ENCODE assay signal across 8 cellular contexts in genomic region chrX:153646620-153647373, GRCh38. TPM values are rescaled to one million over a fixed set of nuclear protein-coding genes. Genes with fewer than 3 reads are reported as not detected.
A peak's percentile ranks its signal among the peaks of the same experiment; 100 is the strongest.
DNase-seq lines count a peak whose midpoint lies in the region; ATAC-seq and TF ChIP-seq lines count a peak whose summit lies in the region.

DUSP9 (plus strand) TSS chrX:153647203; CDS start chrX:153647954, 751 bp downstream.

- peak within 1 kb of the TSS in 3 of 8 donors; percentile 9 to 66 (median 66) for H3K4me3 Mint-ChIP-seq in CD4-positive, alpha-beta memory T cell

- no peak within 1 kb of the TSS for H3K4me3 ChIP-seq in NT2/D1 (ENCODE audit: insufficient read length, low read depth)
- H3K4me3 ChIP-seq in sigmoid colon = peak within 1 kb of the TSS in 3 of 4 donors; percentile 7 to 22 (median 17)
- no peak within 1 kb of the TSS for H3K4me3 ChIP-seq in CD4-positive, alpha-beta memory T cell (ENCODE audit: low read length in 2 of 2)

- WGBS in sigmoid colon, 2 donors = 4% methylated on average over 53 of the region's 53 CpGs

- H3K9me3 Mint-ChIP-seq in CD4-positive, alpha-beta memory T cell = peaks cover 0 to 3% (median 0%) of the 10 kb centered on the region in 8 donors

- H3K4me1 Mint-ChIP-seq in CD4-positive, alpha-beta memory T cell = peaks cover 5 to 11% (median 6%) of the 10 kb centered on the region in 4 donors

- peak within 1 kb of the TSS; percentile 32 for H3K9ac ChIP-seq in NT2/D1 (ENCODE audit: insufficient read length, low read depth)

- CTCF ChIA-PET in CD4-positive, alpha-beta memory T cell (lab: Charles Lee; ENCODE audit: partially characterized antibody) = interaction anchor here (0.7 to 6.2 kb wide), 4 partner anchors 20 to 139 kb away, joined by 3 to 33 read pairs (median 10); no protein-coding TSS in a partner anchor

- H3K4me1 ChIP-seq in NT2/D1 (ENCODE audit: insufficient read depth, insufficient read length) (no peaks in the 10 kb centered on the region), sigmoid colon (peaks cover 0 to 35% (median 30%) of the 10 kb centered on the region in 4 donors)
- H3K4me1 ChIP-seq in CD4-positive, alpha-beta memory T cell (ENCODE audit: insufficient read depth, low read length) = peaks cover 6% of the 10 kb centered on the region

- DNase-seq in NCI-H2196 (lab: John Stamatoyannopoulos, UW; ENCODE audit: unreplicated experiment) (peak; percentile 47), NCI-H2196 treated with DMSO at 0.1 percent for 48 hours (lab: John Stamatoyannopoulos, UW; ENCODE audit: unreplicated experiment) (no peak), NT2/D1 (ENCODE audit: low read depth, low spot score) (no peak), sigmoid colon (peak; percentile 48), cerebellar nuclear complex (lab: John Stamatoyannopoulos, UW) (no peak)
- no peak for DNase-seq in CD4-positive, alpha-beta memory T cell

- H3K9me3 ChIP-seq in NT2/D1 (ENCODE audit: insufficient read depth, low read length) (no peaks in the 10 kb centered on the region), sigmoid colon (no peaks in the 10 kb centered on the region)
- H3K9me3 ChIP-seq in CD4-positive, alpha-beta memory T cell (ENCODE audit: control insufficient read depth in 1 of 2, low read length in 2 of 2) = no peaks in the 10 kb centered on the region

- peaks cover 8 to 11% of the 10 kb centered on the region in 2 donors for H3K27me3 Mint-ChIP-seq in CD4-positive, alpha-beta memory T cell

- POLR2A ChIA-PET in CD4-positive, alpha-beta memory T cell (lab: Charles Lee; ENCODE audit: partially characterized antibody) = no interaction called here

- H3K27ac Mint-ChIP-seq in CD4-positive, alpha-beta memory T cell = no peak within 1 kb of the TSS

- no peak for TF ChIP-seq EP300 in sigmoid colon (IDR thresholded peaks at IDR 0.05)

- no peak for TF ChIP-seq CTCF in sigmoid colon (IDR thresholded peaks at IDR 0.05)

- no peak within 1 kb of the TSS for H3K27ac ChIP-seq in sigmoid colon
- no peak within 1 kb of the TSS for H3K27ac ChIP-seq in CD4-positive, alpha-beta memory T cell (ENCODE audit: low read depth, low read length)

- TF ChIP-seq POLR2A in sigmoid colon (IDR thresholded peaks at IDR 0.05) = no peak

- no peaks in the 10 kb centered on the region for H3K36me3 Mint-ChIP-seq in CD4-positive, alpha-beta memory T cell

- ATAC-seq in esophagus mucosa = peak; percentile 19
- no peak for ATAC-seq in HG02885 (IDR thresholded peaks at IDR 0.05; ENCODE audit: poor library complexity, unreplicated experiment)

- H3K36me3 ChIP-seq in NT2/D1 (ENCODE audit: insufficient read depth, insufficient read length, low read length) (no peaks in the 10 kb centered on the region), sigmoid colon (no peaks in the 10 kb centered on the region)
- no peaks in the 10 kb centered on the region for H3K36me3 ChIP-seq in CD4-positive, alpha-beta memory T cell (ENCODE audit: insufficient read depth, low read length)

- H3K27me3 ChIP-seq in NT2/D1 (ENCODE audit: insufficient read depth, insufficient read length) (peaks cover 64% of the 10 kb centered on the region), sigmoid colon (peaks cover 47 to 72% (median 50%) of the 10 kb centered on the region in 3 donors)
- H3K27me3 ChIP-seq in CD4-positive, alpha-beta memory T cell (ENCODE audit: insufficient read depth, low read length) = peaks cover 7% of the 10 kb centered on the region

- intact Hi-C loops in sigmoid colon (cut with DNase I) = loop anchor here (5.0 kb wide), 1 partner anchor 49 kb away; the partner anchor contains the start of gene CCNQ
- intact Hi-C loops in CD4-positive, alpha-beta memory T cell (cut with micrococcal nuclease) = no loop called here

RNA-seq across cellular contexts. Expression of gene DUSP9, which starts in this region (rescaled TPM):
- 0.76 TPM for total RNA-seq in esophagus mucosa
- total RNA-seq in sigmoid colon = not detected
- under 1 TPM in 1 of 3 donors, not detected in 2; 0.06 TPM for polyA plus RNA-seq in sigmoid colon
- total RNA-seq in CD4-positive, alpha-beta memory T cell = not detected
- not detected for polyA plus RNA-seq in CD4-positive, alpha-beta memory T cell

Comparison
In these comparisons a context has a peak if more than half of its experiments do, and no peak if none do; other contexts are left out.
1. Peak in ATAC-seq in esophagus mucosa; RNA of the gene not detected or under 1 TPM.
2. Peak in DNase-seq and H3K4me3 ChIP-seq in sigmoid colon; RNA of the gene not detected or under 1 TPM.